In genomic region chr10:69124558-69125121, GRCh38 we compare ENCODE assay signal across 8 cellular contexts. TPM values are rescaled to one million over a fixed set of nuclear protein-coding genes. Genes with fewer than 3 reads are reported as not detected.
DNase-seq lines count a peak whose midpoint lies in the region; ATAC-seq and TF ChIP-seq lines count a peak whose summit lies in the region.

No MANE protein-coding gene starts in this region.

- POLR2A ChIA-PET in CD8-positive, alpha-beta T cell (lab: Charles Lee) = interaction anchor here (0.8 to 1.1 kb wide), 4 partner anchors 12 to 169 kb away, joined by 3 to 4 read pairs (median 4); partner anchors contain the start of gene DDX21

- peak overlapping the region; percentile 93 for H3K27ac Mint-ChIP-seq in CD8-positive, alpha-beta T cell
- H3K27ac Mint-ChIP-seq in activated naive CD8-positive, alpha-beta T cell = peak overlapping the region; percentile 92

- TF ChIP-seq CTCF in CD8-positive, alpha-beta T cell (IDR thresholded peaks at IDR 0.05) = no peak
- TF ChIP-seq CTCF in cardiac muscle cell (IDR thresholded peaks at IDR 0.05; ENCODE audit: low read depth, low read length) = no peak

- H3K27me3 Mint-ChIP-seq in CD8-positive, alpha-beta T cell (ENCODE audit: low read depth) = no peaks in the 10 kb centered on the region
- no peaks in the 10 kb centered on the region for H3K27me3 Mint-ChIP-seq in activated naive CD8-positive, alpha-beta T cell

- peaks cover 9% of the 10 kb centered on the region for H3K36me3 Mint-ChIP-seq in CD8-positive, alpha-beta T cell
- H3K36me3 Mint-ChIP-seq in activated naive CD8-positive, alpha-beta T cell = no peaks in the 10 kb centered on the region

- H3K36me3 ChIP-seq in CD8-positive, alpha-beta T cell (ENCODE audit: insufficient read depth, low read length) = no peaks in the 10 kb centered on the region
- H3K36me3 ChIP-seq in SJCRH30 (no peaks in the 10 kb centered on the region), cardiac muscle cell (no peaks in the 10 kb centered on the region), aorta (ENCODE audit: control insufficient read depth in 1 of 2, insufficient read depth in 2 of 2, low read length in 1 of 2) (no peaks in the 10 kb centered on the region)

- H3K4me1 ChIP-seq in CD8-positive, alpha-beta T cell (ENCODE audit: insufficient read depth, low read length) = peaks cover 32% of the 10 kb centered on the region
- H3K4me1 ChIP-seq in SJCRH30 (no peaks in the 10 kb centered on the region), cardiac muscle cell (ENCODE audit: low read depth) (peaks cover 8% of the 10 kb centered on the region), aorta (ENCODE audit: control insufficient read depth in 1 of 2, insufficient read depth in 2 of 2, low read length in 2 of 2) (no peaks in the 10 kb centered on the region)

- H3K9me3 Mint-ChIP-seq in CD8-positive, alpha-beta T cell = no peaks in the 10 kb centered on the region
- H3K9me3 Mint-ChIP-seq in activated naive CD8-positive, alpha-beta T cell (ENCODE audit: low read depth) = no peaks in the 10 kb centered on the region

- peak overlapping the region; percentile 94 for H3K27ac ChIP-seq in CD8-positive, alpha-beta T cell (ENCODE audit: low read depth, low read length)
- H3K27ac ChIP-seq in SJCRH30 (peak overlapping the region; percentile 37), cardiac muscle cell (peak overlapping the region; percentile 99), aorta (ENCODE audit: low read depth in 1 of 2, low read length in 2 of 2) (peak overlapping the region; percentile 68 to 80)

- peaks cover 36% of the 10 kb centered on the region for H3K4me1 Mint-ChIP-seq in CD8-positive, alpha-beta T cell (ENCODE audit: low read depth)
- H3K4me1 Mint-ChIP-seq in activated naive CD8-positive, alpha-beta T cell (ENCODE audit: low read depth) = peaks cover 34% of the 10 kb centered on the region

- no peaks in the 10 kb centered on the region for H3K27me3 ChIP-seq in CD8-positive, alpha-beta T cell (ENCODE audit: insufficient read depth, low read length)
- H3K27me3 ChIP-seq in SJCRH30 (no peaks in the 10 kb centered on the region), cardiac muscle cell (no peaks in the 10 kb centered on the region), aorta (ENCODE audit: control insufficient read depth in 1 of 2, insufficient read depth in 2 of 2, low read length in 1 of 2) (no peaks in the 10 kb centered on the region)

- 0 to 1% methylated on average over 25 of the region's 25 CpGs for WGBS in aorta, 2 donors

- no peak for ATAC-seq in CD8-positive, alpha-beta T cell
- peak; percentile 21 for ATAC-seq in GM19455 (IDR thresholded peaks at IDR 0.05; ENCODE audit: unreplicated experiment)
- peak; percentile 13 for ATAC-seq in aorta (ENCODE audit: low FRiP score)

- H3K4me3 Mint-ChIP-seq in CD8-positive, alpha-beta T cell = peak overlapping the region; percentile 94
- peak overlapping the region; percentile 96 for H3K4me3 Mint-ChIP-seq in activated naive CD8-positive, alpha-beta T cell

- intact Hi-C loops in CD8-positive, alpha-beta T cell (cut with DNase I, micrococcal nuclease) = loop anchor here (1.0 to 10.0 kb wide), 12 partner anchors 35 to 1050 kb away; partner anchors contain the start of genes CCAR1 (in 2 of the 2), DDX21 (in 2 of the 2), HERC4 (in 1 of the 2) and HKDC1 (in 1 of the 2)
- intact Hi-C loops in aorta (cut with DNase I) = loop anchor here in 1 of 2 donors (10.0 kb wide), 1 partner anchor 60 kb away; the partner anchor contains the start of gene SUPV3L1

- CTCF ChIA-PET in CD8-positive, alpha-beta T cell (lab: Charles Lee) = interaction anchor here (0.7 to 1.8 kb wide), 4 partner anchors 9 to 36 kb away, joined by 3 to 5 read pairs (median 3); partner anchors contain the start of gene SRGN

- no peaks in the 10 kb centered on the region for H3K9me3 ChIP-seq in CD8-positive, alpha-beta T cell (ENCODE audit: low read length)
- H3K9me3 ChIP-seq in SJCRH30 (replicated peaks) (no peaks in the 10 kb centered on the region), cardiac muscle cell (ENCODE audit: low read depth) (no peaks in the 10 kb centered on the region), aorta (ENCODE audit: control insufficient read depth, low read length) (no peaks in the 10 kb centered on the region)

- H3K4me3 ChIP-seq in CD8-positive, alpha-beta T cell (ENCODE audit: low read depth, low read length) = peak overlapping the region; percentile 88
- H3K4me3 ChIP-seq in SJCRH30 (peak overlapping the region; percentile 69), cardiac muscle cell (peak overlapping the region; percentile 93), aorta (ENCODE audit: low read length in 2 of 2) (peak overlapping the region; percentile 62 to 70)

- peak in 6 of 7 experiments; percentile 29 to 66 (median 46) for DNase-seq in CD8-positive, alpha-beta T cell
- peak; percentile 77 for DNase-seq in HK-2 (ENCODE audit: unreplicated experiment)
- peak; percentile 28 to 55 for DNase-seq in SJCRH30
- peak; percentile 70 to 71 for DNase-seq in cardiac muscle cell (ENCODE audit: low read depth in 1 of 2, low spot score in 1 of 2)
- DNase-seq in pons (ENCODE audit: low spot score) = peak; percentile 48
- DNase-seq in aorta = peak in 1 of 2 donors; percentile 67

RNA-seq across cellular contexts. Expression of gene VPS26A, which starts 0.7 kb away (rescaled TPM):
- total RNA-seq in CD8-positive, alpha-beta T cell = 10 to 100 TPM; 48.6 to 50.3 TPM
- 19.6 and 25.3 TPM in 2 replicates for total RNA-seq in SJCRH30 (2014; rRNA removed; shearing (Covaris generic))
- 12.8 and 14.1 TPM in 2 replicates for total RNA-seq in cardiac muscle cell
- polyA plus RNA-seq in cardiac muscle cell = 53.9 and 54.0 TPM in 2 replicates
- 10 to 100 TPM; 47.4 to 49.2 TPM for total RNA-seq in aorta
- 10 to 100 TPM; 31.9 to 42.4 TPM for polyA plus RNA-seq in aorta

RNA-seq across cellular contexts. Expression of gene SRGN, which starts 36.7 kb away (rescaled TPM):
- total RNA-seq in CD8-positive, alpha-beta T cell = 100 to 1,000 TPM; 570 to 583 TPM
- total RNA-seq in SJCRH30 (2014; rRNA removed; shearing (Covaris generic)) = 0.51 and 0.59 TPM in 2 replicates
- total RNA-seq in cardiac muscle cell (not detected in 2 replicates), aorta (100 to 1,000 TPM; 168 to 230 TPM)
- polyA plus RNA-seq in cardiac muscle cell (0.62 TPM in 1 of 2 replicates, not detected in the other), aorta (100 to 1,000 TPM; 121 to 176 TPM)

RNA-seq across cellular contexts. Expression of gene SUPV3L1, which starts 55.4 kb away (rescaled TPM):
- total RNA-seq in CD8-positive, alpha-beta T cell = 10 to 100 TPM; 89.3 to 99.6 TPM
- 38.8 and 43.4 TPM in 2 replicates for total RNA-seq in SJCRH30 (2014; rRNA removed; shearing (Covaris generic))
- total RNA-seq in cardiac muscle cell = 26.4 and 40.8 TPM in 2 replicates
- polyA plus RNA-seq in cardiac muscle cell = 31.9 and 32.1 TPM in 2 replicates
- 10 to 100 TPM; 21.4 to 28.2 TPM for total RNA-seq in aorta
- 10 to 100 TPM; 15.8 to 76.3 TPM for polyA plus RNA-seq in aorta

Comparison
In these comparisons a context has a peak if more than half of its experiments do, and no peak if none do; other contexts are left out.
1. H3K27ac ChIP-seq: peak in every context shown above with its lines; median percentile 99 in cardiac muscle cell; 94 in CD8-positive, alpha-beta T cell; 74 in aorta; 37 in SJCRH30.
2. RNA of gene SRGN, which starts 36.7 kb away (total RNA-seq): 570 to 583 TPM in CD8-positive, alpha-beta T cell and 168 to 230 TPM in aorta; 0.51 to 0.59 TPM in SJCRH30 and not detected in cardiac muscle cell; every median in the first group is over 100 times any median in the second.
3. Peak in every context shown above with its lines, with median percentiles within 50 percentile points of each other: H3K4me3 ChIP-seq.